1 cellular context compared by ENCODE assay signal in genomic region chr18:79631096-79631507, GRCh38.
A peak's percentile ranks its signal among the peaks of the same experiment; 100 is the strongest.
TF ChIP-seq lines count a peak whose summit lies in the region.

No MANE protein-coding gene starts in this region.

TF ChIP-seq in GM12878, 131 proteins besides CTCF, POLR2A, EP300 and RAD21:
- TF ChIP-seq STAT3 (IDR thresholded peaks at IDR 0.05; ENCODE audit: low read depth, low read length) (no peak), BCL3 (IDR thresholded peaks at IDR 0.05; ENCODE audit: borderline replicate concordance, insufficient read depth, low read depth, low read length, poor library complexity, severe bottlenecking) (peak; percentile 67)
